Comparison of ENCODE assay signal across 1 cellular context in the genomic region with DNA sequence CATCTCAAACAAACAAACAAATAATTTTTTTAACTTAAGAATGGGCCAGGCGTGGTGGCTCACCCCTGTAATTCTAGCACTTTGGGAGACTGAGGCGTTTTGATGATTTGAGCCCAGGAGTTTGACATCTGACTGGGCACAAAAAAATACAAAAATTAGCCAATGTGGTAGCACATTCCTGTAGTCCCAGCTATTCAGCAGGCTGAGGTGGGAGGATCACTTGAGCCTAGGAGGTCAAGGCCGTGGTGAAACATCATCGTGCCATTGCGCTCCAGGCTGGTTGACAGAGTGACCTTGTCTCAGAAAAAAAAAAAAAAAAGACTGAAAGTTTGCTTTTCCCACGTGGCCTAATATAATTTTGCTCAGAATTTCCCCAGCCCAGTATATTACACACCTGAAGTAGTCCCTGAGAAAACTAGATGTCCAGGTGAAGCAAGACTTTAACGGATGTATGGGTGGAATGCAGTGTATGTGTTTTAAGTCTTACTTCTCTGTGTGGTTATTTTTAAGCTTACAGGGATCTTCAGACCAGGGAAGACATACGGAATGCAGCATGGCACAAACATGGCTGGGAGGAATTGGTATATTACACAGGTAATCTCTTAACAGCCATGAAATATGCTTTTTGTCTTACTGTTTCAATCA.
TF ChIP-seq lines count a peak whose summit lies in the region.

No MANE protein-coding gene starts in this region.

TF ChIP-seq in HepG2, 621 proteins besides CTCF, POLR2A, EP300 and RAD21 (continues in another document):
- TF ChIP-seq ZFP37 (CRISPR knock-in tag; IDR thresholded peaks at IDR 0.05; ENCODE audit: borderline replicate concordance), result no peak
- TF ChIP-seq FOXJ3 (CRISPR knock-in tag; IDR thresholded peaks at IDR 0.05; ENCODE audit: borderline replicate concordance), result peak; percentile 38; the same call in 1 of the 2 replicates
- TF ChIP-seq, protein P1, sequence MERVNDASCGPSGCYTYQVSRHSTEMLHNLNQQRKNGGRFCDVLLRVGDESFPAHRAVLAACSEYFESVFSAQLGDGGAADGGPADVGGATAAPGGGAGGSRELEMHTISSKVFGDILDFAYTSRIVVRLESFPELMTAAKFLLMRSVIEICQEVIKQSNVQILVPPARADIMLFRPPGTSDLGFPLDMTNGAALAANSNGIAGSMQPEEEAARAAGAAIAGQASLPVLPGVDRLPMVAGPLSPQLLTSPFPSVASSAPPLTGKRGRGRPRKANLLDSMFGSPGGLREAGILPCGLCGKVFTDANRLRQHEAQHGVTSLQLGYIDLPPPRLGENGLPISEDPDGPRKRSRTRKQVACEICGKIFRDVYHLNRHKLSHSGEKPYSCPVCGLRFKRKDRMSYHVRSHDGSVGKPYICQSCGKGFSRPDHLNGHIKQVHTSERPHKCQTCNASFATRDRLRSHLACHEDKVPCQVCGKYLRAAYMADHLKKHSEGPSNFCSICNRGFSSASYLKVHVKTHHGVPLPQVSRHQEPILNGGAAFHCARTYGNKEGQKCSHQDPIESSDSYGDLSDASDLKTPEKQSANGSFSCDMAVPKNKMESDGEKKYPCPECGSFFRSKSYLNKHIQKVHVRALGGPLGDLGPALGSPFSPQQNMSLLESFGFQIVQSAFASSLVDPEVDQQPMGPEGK (CRISPR knock-in tag; IDR thresholded peaks at IDR 0.05), result peak; percentile 39; the same call in 1 of the 2 replicates
- 0 out of 2 replicates have a peak, but pooled peaks have one; percentile 39 for TF ChIP-seq YEATS4 (CRISPR knock-in tag; IDR thresholded peaks at IDR 0.05; ENCODE audit: borderline replicate concordance)
- TF ChIP-seq ZFP36 (IDR thresholded peaks at IDR 0.05; ENCODE audit: borderline replicate concordance, low read depth, low read length, partially characterized antibody), result no peak
- no peak for TF ChIP-seq ZNF343 (CRISPR knock-in tag; IDR thresholded peaks at IDR 0.05)
- TF ChIP-seq ZNF205 (CRISPR knock-in tag; IDR thresholded peaks at IDR 0.05), result no peak
- TF ChIP-seq MYC (CRISPR knock-in tag; IDR thresholded peaks at IDR 0.05; ENCODE audit: borderline replicate concordance), result no peak
- no peak for TF ChIP-seq HOXA9 (CRISPR knock-in tag; IDR thresholded peaks at IDR 0.05; ENCODE audit: borderline replicate concordance)
- TF ChIP-seq, protein P2, sequence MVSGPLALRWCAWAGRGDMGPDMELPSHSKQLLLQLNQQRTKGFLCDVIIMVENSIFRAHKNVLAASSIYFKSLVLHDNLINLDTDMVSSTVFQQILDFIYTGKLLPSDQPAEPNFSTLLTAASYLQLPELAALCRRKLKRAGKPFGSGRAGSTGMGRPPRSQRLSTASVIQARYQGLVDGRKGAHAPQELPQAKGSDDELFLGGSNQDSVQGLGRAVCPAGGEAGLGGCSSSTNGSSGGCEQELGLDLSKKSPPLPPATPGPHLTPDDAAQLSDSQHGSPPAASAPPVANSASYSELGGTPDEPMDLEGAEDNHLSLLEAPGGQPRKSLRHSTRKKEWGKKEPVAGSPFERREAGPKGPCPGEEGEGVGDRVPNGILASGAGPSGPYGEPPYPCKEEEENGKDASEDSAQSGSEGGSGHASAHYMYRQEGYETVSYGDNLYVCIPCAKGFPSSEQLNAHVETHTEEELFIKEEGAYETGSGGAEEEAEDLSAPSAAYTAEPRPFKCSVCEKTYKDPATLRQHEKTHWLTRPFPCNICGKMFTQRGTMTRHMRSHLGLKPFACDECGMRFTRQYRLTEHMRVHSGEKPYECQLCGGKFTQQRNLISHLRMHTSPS (CRISPR knock-in tag; IDR thresholded peaks at IDR 0.05; ENCODE audit: low read depth), result no peak
- no peak for TF ChIP-seq SETDB1 (CRISPR knock-in tag; IDR thresholded peaks at IDR 0.05; ENCODE audit: borderline replicate concordance)
- TF ChIP-seq TEAD2 (CRISPR knock-in tag; IDR thresholded peaks at IDR 0.05), result no peak
- TF ChIP-seq ZNF7 (CRISPR knock-in tag; IDR thresholded peaks at IDR 0.05), result no peak
- TF ChIP-seq NR2F2 (IDR thresholded peaks at IDR 0.05; ENCODE audit: borderline replicate concordance, low read depth), result peak; percentile 88
- no peak for TF ChIP-seq ZMYM2 (CRISPR knock-in tag; IDR thresholded peaks at IDR 0.05)
- peak; percentile 75; the same call in 1 of the 2 replicates for TF ChIP-seq DPF2 (CRISPR knock-in tag; IDR thresholded peaks at IDR 0.05; ENCODE audit: borderline replicate concordance, low read depth)
- TF ChIP-seq, protein P3, sequence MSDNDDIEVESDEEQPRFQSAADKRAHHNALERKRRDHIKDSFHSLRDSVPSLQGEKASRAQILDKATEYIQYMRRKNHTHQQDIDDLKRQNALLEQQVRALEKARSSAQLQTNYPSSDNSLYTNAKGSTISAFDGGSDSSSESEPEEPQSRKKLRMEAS (IDR thresholded peaks at IDR 0.05), result peak; percentile 73; the same call in 1 of the 2 replicates
- TF ChIP-seq ZNF772 (CRISPR knock-in tag; IDR thresholded peaks at IDR 0.05), result 0 out of 2 replicates have a peak, but pooled peaks have one; percentile 47
- TF ChIP-seq, protein P4, sequence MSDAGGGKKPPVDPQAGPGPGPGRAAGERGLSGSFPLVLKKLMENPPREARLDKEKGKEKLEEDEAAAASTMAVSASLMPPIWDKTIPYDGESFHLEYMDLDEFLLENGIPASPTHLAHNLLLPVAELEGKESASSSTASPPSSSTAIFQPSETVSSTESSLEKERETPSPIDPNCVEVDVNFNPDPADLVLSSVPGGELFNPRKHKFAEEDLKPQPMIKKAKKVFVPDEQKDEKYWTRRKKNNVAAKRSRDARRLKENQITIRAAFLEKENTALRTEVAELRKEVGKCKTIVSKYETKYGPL (CRISPR knock-in tag; IDR thresholded peaks at IDR 0.05), result no peak
- TF ChIP-seq NFYB (CRISPR knock-in tag; IDR thresholded peaks at IDR 0.05), result no peak
- no peak for TF ChIP-seq SNAI1 (CRISPR knock-in tag; IDR thresholded peaks at IDR 0.05; ENCODE audit: borderline replicate concordance)
- no peak for TF ChIP-seq JARID2 (CRISPR knock-in tag; IDR thresholded peaks at IDR 0.05; ENCODE audit: insufficient replicate concordance)
- TF ChIP-seq, protein P5, sequence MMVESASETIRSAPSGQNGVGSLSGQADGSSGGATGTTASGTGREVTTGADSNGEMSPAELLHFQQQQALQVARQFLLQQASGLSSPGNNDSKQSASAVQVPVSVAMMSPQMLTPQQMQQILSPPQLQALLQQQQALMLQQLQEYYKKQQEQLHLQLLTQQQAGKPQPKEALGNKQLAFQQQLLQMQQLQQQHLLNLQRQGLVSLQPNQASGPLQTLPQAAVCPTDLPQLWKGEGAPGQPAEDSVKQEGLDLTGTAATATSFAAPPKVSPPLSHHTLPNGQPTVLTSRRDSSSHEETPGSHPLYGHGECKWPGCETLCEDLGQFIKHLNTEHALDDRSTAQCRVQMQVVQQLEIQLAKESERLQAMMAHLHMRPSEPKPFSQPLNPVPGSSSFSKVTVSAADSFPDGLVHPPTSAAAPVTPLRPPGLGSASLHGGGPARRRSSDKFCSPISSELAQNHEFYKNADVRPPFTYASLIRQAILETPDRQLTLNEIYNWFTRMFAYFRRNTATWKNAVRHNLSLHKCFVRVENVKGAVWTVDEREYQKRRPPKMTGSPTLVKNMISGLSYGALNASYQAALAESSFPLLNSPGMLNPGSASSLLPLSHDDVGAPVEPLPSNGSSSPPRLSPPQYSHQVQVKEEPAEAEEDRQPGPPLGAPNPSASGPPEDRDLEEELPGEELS (CRISPR knock-in tag; IDR thresholded peaks at IDR 0.05), result peak; percentile 53
- TF ChIP-seq ZBTB20 (CRISPR knock-in tag; IDR thresholded peaks at IDR 0.05; ENCODE audit: borderline replicate concordance, low read depth), result no peak
- TF ChIP-seq, protein P6, sequence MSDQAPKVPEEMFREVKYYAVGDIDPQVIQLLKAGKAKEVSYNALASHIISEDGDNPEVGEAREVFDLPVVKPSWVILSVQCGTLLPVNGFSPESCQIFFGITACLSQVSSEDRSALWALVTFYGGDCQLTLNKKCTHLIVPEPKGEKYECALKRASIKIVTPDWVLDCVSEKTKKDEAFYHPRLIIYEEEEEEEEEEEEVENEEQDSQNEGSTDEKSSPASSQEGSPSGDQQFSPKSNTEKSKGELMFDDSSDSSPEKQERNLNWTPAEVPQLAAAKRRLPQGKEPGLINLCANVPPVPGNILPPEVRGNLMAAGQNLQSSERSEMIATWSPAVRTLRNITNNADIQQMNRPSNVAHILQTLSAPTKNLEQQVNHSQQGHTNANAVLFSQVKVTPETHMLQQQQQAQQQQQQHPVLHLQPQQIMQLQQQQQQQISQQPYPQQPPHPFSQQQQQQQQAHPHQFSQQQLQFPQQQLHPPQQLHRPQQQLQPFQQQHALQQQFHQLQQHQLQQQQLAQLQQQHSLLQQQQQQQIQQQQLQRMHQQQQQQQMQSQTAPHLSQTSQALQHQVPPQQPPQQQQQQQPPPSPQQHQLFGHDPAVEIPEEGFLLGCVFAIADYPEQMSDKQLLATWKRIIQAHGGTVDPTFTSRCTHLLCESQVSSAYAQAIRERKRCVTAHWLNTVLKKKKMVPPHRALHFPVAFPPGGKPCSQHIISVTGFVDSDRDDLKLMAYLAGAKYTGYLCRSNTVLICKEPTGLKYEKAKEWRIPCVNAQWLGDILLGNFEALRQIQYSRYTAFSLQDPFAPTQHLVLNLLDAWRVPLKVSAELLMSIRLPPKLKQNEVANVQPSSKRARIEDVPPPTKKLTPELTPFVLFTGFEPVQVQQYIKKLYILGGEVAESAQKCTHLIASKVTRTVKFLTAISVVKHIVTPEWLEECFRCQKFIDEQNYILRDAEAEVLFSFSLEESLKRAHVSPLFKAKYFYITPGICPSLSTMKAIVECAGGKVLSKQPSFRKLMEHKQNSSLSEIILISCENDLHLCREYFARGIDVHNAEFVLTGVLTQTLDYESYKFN (CRISPR knock-in tag; conservative IDR thresholded peaks at IDR 0.05), result peak; percentile 84
- TF ChIP-seq ZNF567 (CRISPR knock-in tag; IDR thresholded peaks at IDR 0.05; ENCODE audit: borderline replicate concordance), result no peak
- no peak for TF ChIP-seq SP140L (CRISPR knock-in tag; IDR thresholded peaks at IDR 0.05; ENCODE audit: borderline replicate concordance)
- TF ChIP-seq TOE1 (CRISPR knock-in tag; IDR thresholded peaks at IDR 0.05), result no peak
- TF ChIP-seq EEA1 (CRISPR knock-in tag; IDR thresholded peaks at IDR 0.05; ENCODE audit: borderline replicate concordance), result no peak
- no peak for TF ChIP-seq ZNF550 (CRISPR knock-in tag; IDR thresholded peaks at IDR 0.05; ENCODE audit: borderline replicate concordance)
- TF ChIP-seq, protein P7, sequence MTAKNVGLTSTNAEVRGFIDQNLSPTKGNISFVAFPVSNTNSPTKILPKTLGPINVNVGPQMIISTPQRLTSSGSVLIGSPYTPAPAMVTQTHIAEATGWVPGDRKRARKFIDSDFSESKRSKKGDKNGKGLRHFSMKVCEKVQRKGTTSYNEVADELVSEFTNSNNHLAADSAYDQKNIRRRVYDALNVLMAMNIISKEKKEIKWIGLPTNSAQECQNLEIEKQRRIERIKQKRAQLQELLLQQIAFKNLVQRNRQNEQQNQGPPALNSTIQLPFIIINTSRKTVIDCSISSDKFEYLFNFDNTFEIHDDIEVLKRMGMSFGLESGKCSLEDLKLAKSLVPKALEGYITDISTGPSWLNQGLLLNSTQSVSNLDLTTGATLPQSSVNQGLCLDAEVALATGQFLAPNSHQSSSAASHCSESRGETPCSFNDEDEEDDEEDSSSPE (CRISPR knock-in tag; IDR thresholded peaks at IDR 0.05), result no peak
- no peak for TF ChIP-seq MAF1 (CRISPR knock-in tag; IDR thresholded peaks at IDR 0.05; ENCODE audit: borderline replicate concordance)
- no peak for TF ChIP-seq RFX5 (IDR thresholded peaks at IDR 0.05; ENCODE audit: low read depth, low read length)
- TF ChIP-seq PRMT3 (CRISPR knock-in tag; IDR thresholded peaks at IDR 0.05; ENCODE audit: borderline replicate concordance, low read depth), result no peak
- no peak for TF ChIP-seq ZNF678 (CRISPR knock-in tag; IDR thresholded peaks at IDR 0.05)
- peak; percentile 52; the same call in 1 of the 2 replicates for TF ChIP-seq SIX1 (CRISPR knock-in tag; IDR thresholded peaks at IDR 0.05; ENCODE audit: borderline replicate concordance)
- peak; percentile 56 for TF ChIP-seq KAT8 (CRISPR knock-in tag; IDR thresholded peaks at IDR 0.05)
- TF ChIP-seq PHF8 (CRISPR knock-in tag; IDR thresholded peaks at IDR 0.05), result no peak
- no peak for TF ChIP-seq SNAPC2 (CRISPR knock-in tag; IDR thresholded peaks at IDR 0.05)
- TF ChIP-seq, protein P8, sequence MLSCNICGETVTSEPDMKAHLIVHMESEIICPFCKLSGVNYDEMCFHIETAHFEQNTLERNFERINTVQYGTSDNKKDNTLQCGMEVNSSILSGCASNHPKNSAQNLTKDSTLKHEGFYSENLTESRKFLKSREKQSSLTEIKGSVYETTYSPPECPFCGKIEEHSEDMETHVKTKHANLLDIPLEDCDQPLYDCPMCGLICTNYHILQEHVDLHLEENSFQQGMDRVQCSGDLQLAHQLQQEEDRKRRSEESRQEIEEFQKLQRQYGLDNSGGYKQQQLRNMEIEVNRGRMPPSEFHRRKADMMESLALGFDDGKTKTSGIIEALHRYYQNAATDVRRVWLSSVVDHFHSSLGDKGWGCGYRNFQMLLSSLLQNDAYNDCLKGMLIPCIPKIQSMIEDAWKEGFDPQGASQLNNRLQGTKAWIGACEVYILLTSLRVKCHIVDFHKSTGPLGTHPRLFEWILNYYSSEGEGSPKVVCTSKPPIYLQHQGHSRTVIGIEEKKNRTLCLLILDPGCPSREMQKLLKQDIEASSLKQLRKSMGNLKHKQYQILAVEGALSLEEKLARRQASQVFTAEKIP (CRISPR knock-in tag; IDR thresholded peaks at IDR 0.05; ENCODE audit: borderline replicate concordance), result no peak
- 0 out of 2 replicates have a peak, but pooled peaks have one; percentile 69 for TF ChIP-seq NFKBIZ (CRISPR knock-in tag; IDR thresholded peaks at IDR 0.05)
- TF ChIP-seq, protein P9, sequence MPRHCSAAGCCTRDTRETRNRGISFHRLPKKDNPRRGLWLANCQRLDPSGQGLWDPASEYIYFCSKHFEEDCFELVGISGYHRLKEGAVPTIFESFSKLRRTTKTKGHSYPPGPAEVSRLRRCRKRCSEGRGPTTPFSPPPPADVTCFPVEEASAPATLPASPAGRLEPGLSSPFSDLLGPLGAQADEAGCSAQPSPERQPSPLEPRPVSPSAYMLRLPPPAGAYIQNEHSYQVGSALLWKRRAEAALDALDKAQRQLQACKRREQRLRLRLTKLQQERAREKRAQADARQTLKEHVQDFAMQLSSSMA (CRISPR knock-in tag; IDR thresholded peaks at IDR 0.05), result no peak
- no peak for TF ChIP-seq POLR2AphosphoS2 (IDR thresholded peaks at IDR 0.05; ENCODE audit: low read depth, low read length)
- no peak for TF ChIP-seq ZNF256 (CRISPR knock-in tag; conservative IDR thresholded peaks at IDR 0.05)
- TF ChIP-seq ZSCAN20 (CRISPR knock-in tag; IDR thresholded peaks at IDR 0.05; ENCODE audit: borderline replicate concordance), result no peak
- TF ChIP-seq ISL2 (CRISPR knock-in tag; IDR thresholded peaks at IDR 0.05), result peak; percentile 46; the same call in 1 of the 2 replicates
- TF ChIP-seq SOX6 (IDR thresholded peaks at IDR 0.05), result no peak
- TF ChIP-seq SOX6 (CRISPR knock-in tag; IDR thresholded peaks at IDR 0.05), result peak; percentile 78
- no peak; the same call in 1 of the 2 replicates for TF ChIP-seq MEF2D (CRISPR knock-in tag; IDR thresholded peaks at IDR 0.05)
- TF ChIP-seq ZZZ3 (CRISPR knock-in tag; IDR thresholded peaks at IDR 0.05; ENCODE audit: borderline replicate concordance), result no peak
